In genomic region chr1:201461193-201461657, GRCh38 we compare ENCODE assay signal across 9 cellular contexts. TPM values are rescaled to one million over a fixed set of nuclear protein-coding genes. Genes with fewer than 3 reads are reported as not detected.
DNase-seq lines count a peak whose midpoint lies in the region; ATAC-seq lines count a peak whose summit lies in the region.
"Had no signal": no experiment of that assay in that cellular context is flagged by ENCODE, and none has a peak within 500 bp of the region (broad histone marks: within the 10 kb centered on the region; RNA-seq: fewer than 3 reads in every experiment).

No MANE protein-coding gene starts in this region.

- no peak overlapping the region for H3K23ac ChIP-seq in trophoblast cell (ENCODE audit: low read length)

- H3K4me1 ChIP-seq in trophoblast cell (ENCODE audit: control insufficient read depth in 1 of 2, insufficient read depth in 2 of 2, low read length in 2 of 2), result peaks cover 36 to 40% of the 10 kb centered on the region in 2 experiments

- no peak for ATAC-seq in T-cell (replicated peaks in 1 of 4)
- no peak for ATAC-seq in GM21723 (IDR thresholded peaks at IDR 0.05; ENCODE audit: unreplicated experiment)
- no peak for ATAC-seq in stimulated activated effector memory CD8-positive, alpha-beta T cell treated with anti-CD3 and anti-CD28 coated beads, Interleukin-12 subunit alpha, Interleukin-12 subunit beta, amount 100 ng/mL, for 72 hours

- H2BK5ac ChIP-seq in trophoblast cell (ENCODE audit: low read depth, low read length, poor library complexity), result peak overlapping the region; percentile 96

- H3K9me3 ChIP-seq in trophoblast cell (ENCODE audit: insufficient read depth, low read depth, low read length), result no peaks in the 10 kb centered on the region

- CTCF ChIA-PET in T-cell (lab: Charles Lee), result interaction anchor here in 1 of 2 donors (0.6 kb wide), 1 partner anchor 373 kb away, joined by 3 read pairs; no protein-coding TSS in a partner anchor

- POLR2A ChIA-PET in T-cell (lab: Charles Lee), result no interaction called here

- H4K12ac ChIP-seq in trophoblast cell (ENCODE audit: low read depth, low read length), result no peak overlapping the region

- no peaks in the 10 kb centered on the region for H3K36me3 Mint-ChIP-seq in T-cell
- H3K36me3 Mint-ChIP-seq in stimulated activated effector memory CD8-positive, alpha-beta T cell treated with anti-CD3 and anti-CD28 coated beads, Interleukin-12 subunit alpha, Interleukin-12 subunit beta, amount 100 ng/mL, for 72 hours, result no peaks in the 10 kb centered on the region

- peak overlapping the region; percentile 87 for H4K91ac ChIP-seq in trophoblast cell (ENCODE audit: low read depth, low read length)

- no peaks in the 10 kb centered on the region for H3K9me3 Mint-ChIP-seq in T-cell
- no peaks in the 10 kb centered on the region for H3K9me3 Mint-ChIP-seq in stimulated activated effector memory CD8-positive, alpha-beta T cell treated with anti-CD3 and anti-CD28 coated beads, Interleukin-12 subunit alpha, Interleukin-12 subunit beta, amount 100 ng/mL, for 72 hours

- DNase-seq in CD1c-positive myeloid dendritic cell (ENCODE audit: extremely low spot score), result peak; percentile 58
- DNase-seq in RKO (ENCODE audit: low spot score), result peak; percentile 98
- DNase-seq in fibroblast of gingiva (ENCODE audit: low read depth), result peak; percentile 92
- peak; percentile 90 for DNase-seq in trophoblast cell
- DNase-seq in T-cell, result no peak
- no peak for DNase-seq in stimulated activated effector memory CD8-positive, alpha-beta T cell treated with anti-CD3 and anti-CD28 coated beads, Interleukin-12 subunit alpha, Interleukin-12 subunit beta, amount 100 ng/mL, for 72 hours (ENCODE audit: low spot score in 2 of 2)
- no peak for DNase-seq in NK-92 (lab: John Stamatoyannopoulos, UW; ENCODE audit: unreplicated experiment)
- DNase-seq: NCI-H2029 treated with DMSO at 0.1 percent for 48 hours had no signal

- H2BK12ac ChIP-seq in trophoblast cell (ENCODE audit: low read length), result peak overlapping the region; percentile 97

- WGBS in trophoblast cell (ENCODE audit: extremely low coverage, insufficient coverage, insufficient read length), result no CpG with 5 or more reads among the region's 5 CpGs

- H3K18ac ChIP-seq in trophoblast cell (ENCODE audit: low read length), result peak overlapping the region; percentile 55

- H3K4me2 ChIP-seq in trophoblast cell (ENCODE audit: low read length), result peak overlapping the region; percentile 52

- peaks cover 0 to 9% of the 10 kb centered on the region in 2 donors for H3K27me3 Mint-ChIP-seq in T-cell

- peak overlapping the region; percentile 77 for H4K8ac ChIP-seq in trophoblast cell (ENCODE audit: low read depth, low read length)

- H3K36me3 ChIP-seq in trophoblast cell (ENCODE audit: control insufficient read depth in 1 of 2, insufficient read depth in 2 of 2, low read length in 2 of 2), result peaks cover 15 to 17% of the 10 kb centered on the region in 2 experiments

- peak overlapping the region; percentile 3 for H3K4ac ChIP-seq in trophoblast cell (ENCODE audit: low read depth, low read length)

- no peak overlapping the region for H3K4me3 Mint-ChIP-seq in T-cell
- H3K4me3 Mint-ChIP-seq in stimulated activated effector memory CD8-positive, alpha-beta T cell treated with anti-CD3 and anti-CD28 coated beads, Interleukin-12 subunit alpha, Interleukin-12 subunit beta, amount 100 ng/mL, for 72 hours, result no peak overlapping the region

- H2AFZ ChIP-seq in trophoblast cell (ENCODE audit: insufficient read depth, low read length, poor library complexity), result no peak overlapping the region

- H3K79me2 ChIP-seq in trophoblast cell (ENCODE audit: control insufficient read depth, insufficient read depth, low read length, poor library complexity), result peaks cover 5% of the 10 kb centered on the region

- no peak overlapping the region for H3K9ac ChIP-seq in trophoblast cell (ENCODE audit: low read length)

- peak overlapping the region; percentile 62 for H3K14ac ChIP-seq in trophoblast cell (ENCODE audit: low read length)

- peak overlapping the region; percentile 70 for H2AK5ac ChIP-seq in trophoblast cell (ENCODE audit: low read length)

- H2BK120ac ChIP-seq in trophoblast cell (ENCODE audit: insufficient read depth, low read length, poor library complexity), result peak overlapping the region; percentile 94

- no peak overlapping the region for H3K27ac Mint-ChIP-seq in T-cell
- no peak overlapping the region for H3K27ac Mint-ChIP-seq in stimulated activated effector memory CD8-positive, alpha-beta T cell treated with anti-CD3 and anti-CD28 coated beads, Interleukin-12 subunit alpha, Interleukin-12 subunit beta, amount 100 ng/mL, for 72 hours

- H3K27ac ChIP-seq in trophoblast cell (ENCODE audit: low read depth, low read length), result peak overlapping the region; percentile 97

- peaks cover 32% of the 10 kb centered on the region for H3K79me1 ChIP-seq in trophoblast cell (ENCODE audit: low read length)

- no peaks in the 10 kb centered on the region for H3K27me3 ChIP-seq in trophoblast cell (ENCODE audit: insufficient read depth, low read length)

- H3K4me3 ChIP-seq in trophoblast cell (ENCODE audit: low read depth, low read length), result no peak overlapping the region

- no peaks in the 10 kb centered on the region for H3K4me1 Mint-ChIP-seq in T-cell
- no peaks in the 10 kb centered on the region for H3K4me1 Mint-ChIP-seq in stimulated activated effector memory CD8-positive, alpha-beta T cell treated with anti-CD3 and anti-CD28 coated beads, Interleukin-12 subunit alpha, Interleukin-12 subunit beta, amount 100 ng/mL, for 72 hours

RNA-seq across cellular contexts. Expression of gene PHLDA3, which starts 7.8 kb away (rescaled TPM):
- 49.4 and 51.1 TPM in 2 replicates for polyA plus RNA-seq in trophoblast cell (2013)
- 1 to 10 TPM in 4 of 5 donors, under 1 TPM in 1; 0.83 to 5.8 (median 3.6) TPM for total RNA-seq in T-cell

RNA-seq across cellular contexts. Expression of gene TNNI1, which starts 39.7 kb away (rescaled TPM):
- polyA plus RNA-seq in trophoblast cell (2013), result 0.75 and 0.90 TPM in 2 replicates
- total RNA-seq in T-cell, result not detected

RNA-seq across cellular contexts. Expression of gene CSRP1, which starts 45.7 kb away (rescaled TPM):
- polyA plus RNA-seq in trophoblast cell (2013), result 326 and 348 TPM in 2 replicates
- 10 to 100 TPM; 35.0 to 47.2 (median 36.8) TPM for total RNA-seq in T-cell

Comparison
In these comparisons a context has a peak if more than half of its experiments do, and no peak if none do; other contexts are left out.
1. DNase-seq: peak in CD1c-positive myeloid dendritic cell (single experiment), RKO (single experiment), fibroblast of gingiva (single experiment) and trophoblast cell (2 of 2); none in T-cell (0 of 34), stimulated activated effector memory CD8-positive, alpha-beta T cell treated with anti-CD3 and anti-CD28 coated beads, Interleukin-12 subunit alpha, Interleukin-12 subunit beta, amount 100 ng/mL, for 72 hours (0 of 2) and NK-92 (single experiment).